ENCODE assay signal across 1 cellular context in genomic region chr2:24047703-24048033, GRCh38.
A peak's percentile ranks its signal among the peaks of the same experiment; 100 is the strongest.
TF ChIP-seq lines count a peak whose summit lies in the region.

No MANE protein-coding gene starts in this region.

TF ChIP-seq in GM12878, 131 proteins besides CTCF, POLR2A, EP300 and RAD21:
- TF ChIP-seq PRDM15 (CRISPR knock-in tag; IDR thresholded peaks at IDR 0.05) (no peak), NFIC (IDR thresholded peaks at IDR 0.05; ENCODE audit: low read depth, low read length) (no peak), IKZF1 (conservative IDR thresholded peaks at IDR 0.05) (peak; percentile 7; the same call in 1 of the 2 replicates), USF1 (IDR thresholded peaks at IDR 0.05; ENCODE audit: borderline replicate concordance, extremely low read length, insufficient read depth, low read depth, low read length) (no peak)
